ENCODE assay signal across 18 cellular contexts in the genomic region with DNA sequence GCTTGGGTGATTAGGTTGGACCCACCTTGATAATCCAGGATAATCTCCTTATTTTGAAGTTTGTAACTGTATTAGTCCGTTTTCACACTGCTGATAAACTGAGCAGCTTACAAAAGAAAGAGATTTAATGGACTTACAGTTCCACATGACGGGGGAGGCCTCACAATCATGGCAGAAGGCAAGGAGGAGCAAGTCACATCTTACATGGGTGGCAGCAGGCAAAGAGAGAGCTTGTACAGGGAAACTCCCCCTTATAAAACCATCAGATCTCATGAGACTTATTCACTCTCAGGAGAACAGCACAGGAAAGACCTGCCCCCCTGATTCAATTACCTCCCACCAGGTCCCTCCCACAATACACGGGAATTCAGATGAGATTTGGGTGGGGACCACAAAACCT. TPM values are rescaled to one million over a fixed set of nuclear protein-coding genes. Genes with fewer than 3 reads are reported as not detected.
"Had no signal": no experiment of that assay in that cellular context is flagged by ENCODE, and none has a peak within 500 bp of the region (broad histone marks: within the 10 kb centered on the region; RNA-seq: fewer than 3 reads in every experiment).

No MANE protein-coding gene starts in this region.

RNA-seq across cellular contexts. Expression of a gene that starts 5.9 kb away (rescaled TPM):
- total RNA-seq: kidney epithelial cell; left cardiac atrium; left lobe of liver; left lung; left ventricle myocardium inferior; left ventricle myocardium superior; lower leg skin; lung; lung microvascular endothelial cell; mammary epithelial cell; mesothelial cell of epicardium; mononuclear cell; myocyte; naive thymus-derived CD4-positive, alpha-beta T cell; naive thymus-derived CD8-positive, alpha-beta T cell had no signal
- polyA plus RNA-seq: immature natural killer cell; keratinocyte; liver; lung; mammary epithelial cell; naive thymus-derived CD4-positive, alpha-beta T cell; naive thymus-derived CD8-positive, alpha-beta T cell had no signal
